In genomic region chr10:110864662-110865140, GRCh38 we compare ENCODE assay signal across 9 cellular contexts. TPM values are rescaled to one million over a fixed set of nuclear protein-coding genes. Genes with fewer than 3 reads are reported as not detected.
DNase-seq lines count a peak whose midpoint lies in the region; ATAC-seq, FAIRE-seq and TF ChIP-seq lines count a peak whose summit lies in the region.
"Had no signal": no experiment of that assay in that cellular context is flagged by ENCODE, and none has a peak within 500 bp of the region (broad histone marks: within the 10 kb centered on the region; RNA-seq: fewer than 3 reads in every experiment).

No MANE protein-coding gene starts in this region.

- H3K9ac ChIP-seq in colonic mucosa (ENCODE audit: low read depth in 2 of 2, low read length in 2 of 2) (peak overlapping the region; percentile 46 to 59), neural progenitor cell (no peak overlapping the region)

- ATAC-seq in A549 = no peak
- ATAC-seq in GM18873 (IDR thresholded peaks at IDR 0.05; ENCODE audit: low FRiP score, unreplicated experiment) = peak; percentile 73
- ATAC-seq in HG03095 (IDR thresholded peaks at IDR 0.05; ENCODE audit: unreplicated experiment) = peak; percentile 49

- no peaks in the 10 kb centered on the region for H4K20me1 ChIP-seq in neural progenitor cell (ENCODE audit: low read depth)

- DNase-seq in A549 (ENCODE audit: low read depth in 1 of 2, low spot score in 1 of 2) = no peak
- peak; percentile 88 for DNase-seq in SIG-M5 treated with dmso at 0.1 percent for 504 hours (lab: John Stamatoyannopoulos, UW; ENCODE audit: unreplicated experiment)
- no peak for DNase-seq in colonic mucosa
- DNase-seq in neural progenitor cell (ENCODE audit: low spot score) = no peak
- no peak for DNase-seq in GM13977 (ENCODE audit: low spot score)
- DNase-seq in NCI-H774 (lab: John Stamatoyannopoulos, UW) = no peak

- FAIRE-seq in A549 (lab: Jason Lieb, UNC) = no peak

- H3K9me3 Mint-ChIP-seq in neural progenitor cell = no peaks in the 10 kb centered on the region

- H3K36me3 ChIP-seq in colonic mucosa = no peaks in the 10 kb centered on the region
- no peaks in the 10 kb centered on the region for H3K36me3 ChIP-seq in neural progenitor cell
- H3K36me3 ChIP-seq: cardiac muscle cell had no signal

- TF ChIP-seq RAD21 in A549 (conservative IDR thresholded peaks at IDR 0.05 in 1 of 2, IDR thresholded peaks at IDR 0.05 in 1 of 2) = no peak

- H3K4me3 Mint-ChIP-seq in neural progenitor cell = no peak overlapping the region

- no peaks in the 10 kb centered on the region for H3K9me3 ChIP-seq in A549
- no peaks in the 10 kb centered on the region for H3K9me3 ChIP-seq in colonic mucosa
- no peaks in the 10 kb centered on the region for H3K9me3 ChIP-seq in neural progenitor cell (ENCODE audit: low read depth)

- H3K27me3 ChIP-seq in colonic mucosa (no peaks in the 10 kb centered on the region), neural progenitor cell (no peaks in the 10 kb centered on the region)
- H3K27me3 ChIP-seq: cardiac muscle cell had no signal

- 78% methylated on average over 6 of the region's 6 CpGs for WGBS in A549 (ENCODE audit: missing lambda C conversion rate)

- peaks cover 2% of the 10 kb centered on the region for H3K27me3 Mint-ChIP-seq in neural progenitor cell (ENCODE audit: insufficient read depth, low read depth)

- H3K4me2 ChIP-seq in A549 = peak overlapping the region; percentile 72
- H3K4me2 ChIP-seq in neural progenitor cell = peak overlapping the region; percentile 22

- no peak for TF ChIP-seq POLR2A in A549 (IDR thresholded peaks at IDR 0.05; ENCODE audit: low read length)

- H2AFZ ChIP-seq in neural progenitor cell (replicated peaks) = no peak overlapping the region

- TF ChIP-seq CTCF in A549 (IDR thresholded peaks at IDR 0.05) (no peak), colonic mucosa (IDR thresholded peaks at IDR 0.05) (no peak), neural progenitor cell (IDR thresholded peaks at IDR 0.05) (no peak), GM13977 (IDR thresholded peaks at IDR 0.05; ENCODE audit: extremely low read depth, insufficient read depth, missing control alignments) (no peak)

- in situ Hi-C loops in GM13977 (cut with MboI; ENCODE audit: low pct_unique_long_range_greater_than_20kb, low sequenced_read_pairs, unreplicated experiment) = no loop called here

- peaks cover 45% of the 10 kb centered on the region for H3K4me1 Mint-ChIP-seq in neural progenitor cell

- TF ChIP-seq EP300 in A549 (IDR thresholded peaks at IDR 0.05) = no peak

- POLR2A ChIA-PET in A549 (lab: Yijun Ruan, JAX) = interaction anchor here (1.0 kb wide), 1 partner anchor 54 kb away, joined by 3 read pairs; the partner anchor contains the start of gene BBIP1

- CTCF ChIA-PET in A549 (lab: Yijun Ruan, JAX) = interaction anchor here (0.7 to 3.0 kb wide), 3 partner anchors 20 to 222 kb away, joined by 4 to 13 read pairs (median 5); no protein-coding TSS in a partner anchor

- H3K79me2 ChIP-seq in neural progenitor cell (ENCODE audit: low read depth) = no peaks in the 10 kb centered on the region

- H3K27ac ChIP-seq in A549 (peak overlapping the region; percentile 66 to 75), colonic mucosa (peak overlapping the region; percentile 90), neural progenitor cell (no peak overlapping the region)

- no peaks in the 10 kb centered on the region for H3K36me3 Mint-ChIP-seq in neural progenitor cell

- H3F3A ChIP-seq in neural progenitor cell (ENCODE audit: low read depth) = peaks cover 6% of the 10 kb centered on the region

- intact Hi-C loops in colonic mucosa (cut with DNase I) = no loop called here

- H3K4me1 ChIP-seq in A549 = peaks cover 36% of the 10 kb centered on the region
- H3K4me1 ChIP-seq in colonic mucosa = peaks cover 16% of the 10 kb centered on the region
- peaks cover 36% of the 10 kb centered on the region for H3K4me1 ChIP-seq in neural progenitor cell

- H3K4me3 ChIP-seq in A549 = no peak overlapping the region
- H3K4me3 ChIP-seq in colonic mucosa = no peak overlapping the region
- no peak overlapping the region for H3K4me3 ChIP-seq in neural progenitor cell
- H3K4me3 ChIP-seq: cardiac muscle cell had no signal

- peak overlapping the region; percentile 80 for H3K27ac Mint-ChIP-seq in neural progenitor cell

TF ChIP-seq in A549, 52 proteins besides CTCF, POLR2A, EP300 and RAD21:
- TF ChIP-seq ESRRA (IDR thresholded peaks at IDR 0.05; ENCODE audit: borderline replicate concordance, low read length) (no peak), PHF8 (IDR thresholded peaks at IDR 0.05; ENCODE audit: borderline replicate concordance, low read depth) (no peak), HEYL (CRISPR knock-in tag; IDR thresholded peaks at IDR 0.05) (no peak), ELK1 (IDR thresholded peaks at IDR 0.05; ENCODE audit: low read depth, low read length) (no peak), CHD2 (IDR thresholded peaks at IDR 0.05; ENCODE audit: low read length, partially characterized antibody) (no peak), SREBF2 (IDR thresholded peaks at IDR 0.05) (no peak), KDM5A (IDR thresholded peaks at IDR 0.05) (no peak), MYC (IDR thresholded peaks at IDR 0.05; ENCODE audit: borderline replicate concordance, low read length) (no peak), NPAS2 (CRISPR knock-in tag; IDR thresholded peaks at IDR 0.05; ENCODE audit: borderline replicate concordance) (no peak), KDM1A (IDR thresholded peaks at IDR 0.05; ENCODE audit: low read depth) (no peak)

RNA-seq across cellular contexts. Expression of gene PDCD4, which starts 7.0 kb away (rescaled TPM):
- 41.9 and 71.4 TPM in 2 replicates for polyA plus RNA-seq in A549 (2011; rRNA removed)
- 6.5 and 10.0 TPM in 2 replicates for polyA plus RNA-seq in A549 (2012; cell fraction: cytosol; rRNA removed)
- polyA plus RNA-seq in A549 (2012; cell fraction: nucleus; rRNA removed) = 3.1 and 6.7 TPM in 2 replicates
- 35.7 to 49.7 TPM (median 42.7 TPM) in 3 replicates for polyA plus RNA-seq in A549 (2017; fragmentation: RNase III; extraction: RNeasy Plus Mini Kit Qiagen cat#74134 plus additional on column Dnase treatment)
- 15.0 and 16.3 TPM in 2 replicates for polyA minus RNA-seq in A549 (2011; rRNA and poly(A)+ RNA removed)
- total RNA-seq in colonic mucosa = 100 to 1,000 TPM; 397 to 463 TPM
- total RNA-seq in neural progenitor cell (ENCODE audit: low replicate concordance) = 57.7 and 106 TPM in 2 replicates

RNA-seq across cellular contexts. Expression of gene BBIP1, which starts 54.3 kb away (rescaled TPM):
- polyA plus RNA-seq in A549 (2011; rRNA removed) (73.5 and 83.4 TPM in 2 replicates), A549 (2017; fragmentation: RNase III; extraction: RNeasy Plus Mini Kit Qiagen cat#74134 plus additional on column Dnase treatment) (57.2 to 64.1 TPM (median 59.6 TPM) in 3 replicates)
- 13.0 and 15.9 TPM in 2 replicates for polyA plus RNA-seq in A549 (2012; cell fraction: cytosol; rRNA removed)
- 6.2 and 10.1 TPM in 2 replicates for polyA plus RNA-seq in A549 (2012; cell fraction: nucleus; rRNA removed)
- 9.9 and 10.8 TPM in 2 replicates for polyA minus RNA-seq in A549 (2011; rRNA and poly(A)+ RNA removed)
- total RNA-seq in colonic mucosa (10 to 100 TPM; 17.7 to 19.1 TPM), neural progenitor cell (ENCODE audit: low replicate concordance) (27.8 and 58.4 TPM in 2 replicates)

RNA-seq across cellular contexts. Expression of gene SHOC2, which starts 54.7 kb away (rescaled TPM):
- polyA plus RNA-seq in A549 (2011; rRNA removed) (32.1 and 33.1 TPM in 2 replicates), A549 (2017; fragmentation: RNase III; extraction: RNeasy Plus Mini Kit Qiagen cat#74134 plus additional on column Dnase treatment) (17.7 to 20.5 TPM (median 20.3 TPM) in 3 replicates)
- polyA plus RNA-seq in A549 (2012; cell fraction: cytosol; rRNA removed) = 5.2 and 6.1 TPM in 2 replicates
- polyA plus RNA-seq in A549 (2012; cell fraction: nucleus; rRNA removed) = 2.2 and 4.8 TPM in 2 replicates
- polyA minus RNA-seq in A549 (2011; rRNA and poly(A)+ RNA removed) = 19.7 and 20.9 TPM in 2 replicates
- total RNA-seq in colonic mucosa (10 to 100 TPM; 47.2 to 79.1 TPM), neural progenitor cell (ENCODE audit: low replicate concordance) (42.1 and 54.9 TPM in 2 replicates)

Comparison
In these comparisons a context has a peak if more than half of its experiments do, and no peak if none do; other contexts are left out.
1. ATAC-seq: peak in GM18873 (single experiment) and HG03095 (single experiment); none in A549 (0 of 2).